In genomic region chr5:181052526-181052927, GRCh38 we compare ENCODE assay signal across 1 cellular context.
TF ChIP-seq lines count a peak whose summit lies in the region.

No MANE protein-coding gene starts in this region.

TF ChIP-seq in SK-N-SH, 30 proteins besides CTCF, POLR2A, EP300 and RAD21 (continued from another document):
- no peak for TF ChIP-seq REST (IDR thresholded peaks at IDR 0.05; ENCODE audit: low read depth, low read length)
- TF ChIP-seq EZH2phosphoT487 (IDR thresholded peaks at IDR 0.05; ENCODE audit: borderline replicate concordance, low read depth), result 0 out of 2 replicates have a peak, but pooled peaks have one; percentile 50
